Comparison of ENCODE assay signal across 23 cellular contexts in genomic region chr15:34470892-34471291, GRCh38.
"Had no signal": no experiment of that assay in that cellular context is flagged by ENCODE, and none has a peak within 500 bp of the region (broad histone marks: within the 10 kb centered on the region; RNA-seq: fewer than 3 reads in every experiment).

No MANE protein-coding gene starts in this region.

- H3K36me3 Mint-ChIP-seq: stimulated activated naive B cell treated with anti-CD40 and anti-IgM and Interleukin-4, amounts not matched to agents 10 μg/mL and 1 μg/mL and 100 μg/mL, for 72 hours had no signal

- DNase-seq: effector memory CD8-positive, alpha-beta T cell; esophagus squamous epithelium; foreskin fibroblast; glutamatergic neuron; islet precursor cell; left ventricle myocardium inferior; mesenchymal stem cell; midbrain; naive B cell; psoas muscle; stimulated activated CD4-positive, alpha-beta T cell treated with anti-CD3 and anti-CD28 coated beads, Interleukin-2, amount 100 ng/mL, for 24 hours; stimulated activated CD4-positive, alpha-beta T cell treated with anti-CD3 and anti-CD28 coated beads, Interleukin-4, amount 100 ng/mL, for 4 hours; stimulated activated naive B cell treated with anti-CD40 and anti-IgM and Interleukin-4, amounts not matched to agents 10 μg/mL and 1 μg/mL and 100 μg/mL, for 72 hours; stimulated activated naive CD8-positive, alpha-beta T cell treated with anti-CD3 and anti-CD28 coated beads, Interleukin-15, amount 100 ng/mL, for 72 hours; testis; upper lobe of right lung had no signal

- ATAC-seq: effector memory CD8-positive, alpha-beta T cell; gastroesophageal sphincter; psoas muscle; sciatic nerve; upper lobe of right lung had no signal

- H3K4me3 ChIP-seq: esophagus squamous epithelium, gastroesophageal sphincter, left ventricle myocardium inferior, lung, psoas muscle, skin epidermis, testis, tibial nerve, upper lobe of right lung, vagina had no signal

- H3K27ac Mint-ChIP-seq: dendritic cell treated with granulocyte-macrophage colony-stimulating factor and Interleukin-4, amounts not matched to agents 40 ng/mL and 50 ng/mL, for 4 days; effector memory CD8-positive, alpha-beta T cell; naive B cell; stimulated activated naive B cell treated with anti-CD40 and anti-IgM and Interleukin-4, amounts not matched to agents 10 μg/mL and 1 μg/mL and 100 μg/mL, for 72 hours; stimulated activated naive CD8-positive, alpha-beta T cell treated with anti-CD3 and anti-CD28 coated beads, Interleukin-15, amount 100 ng/mL, for 72 hours had no signal

- H3K9me3 Mint-ChIP-seq: dendritic cell treated with granulocyte-macrophage colony-stimulating factor and Interleukin-4, amounts not matched to agents 40 ng/mL and 50 ng/mL, for 4 days; effector memory CD8-positive, alpha-beta T cell; stimulated activated naive CD8-positive, alpha-beta T cell treated with anti-CD3 and anti-CD28 coated beads, Interleukin-15, amount 100 ng/mL, for 72 hours had no signal

- H3K4me3 Mint-ChIP-seq: dendritic cell treated with granulocyte-macrophage colony-stimulating factor and Interleukin-4, amounts not matched to agents 40 ng/mL and 50 ng/mL, for 4 days; effector memory CD8-positive, alpha-beta T cell; naive B cell; stimulated activated naive B cell treated with anti-CD40 and anti-IgM and Interleukin-4, amounts not matched to agents 10 μg/mL and 1 μg/mL and 100 μg/mL, for 72 hours; stimulated activated naive CD8-positive, alpha-beta T cell treated with anti-CD3 and anti-CD28 coated beads, Interleukin-15, amount 100 ng/mL, for 72 hours had no signal

- H3K4me1 Mint-ChIP-seq: naive B cell; stimulated activated naive B cell treated with anti-CD40 and anti-IgM and Interleukin-4, amounts not matched to agents 10 μg/mL and 1 μg/mL and 100 μg/mL, for 72 hours had no signal
